In genomic region chr16:30567160-30567990, GRCh38 we compare ENCODE assay signal across 1 cellular context.
TF ChIP-seq lines count a peak whose summit lies in the region.

No MANE protein-coding gene starts in this region.

TF ChIP-seq in HepG2, 621 proteins besides CTCF, POLR2A, EP300 and RAD21 (continued from another document):
- TF ChIP-seq SMYD3 (CRISPR knock-in tag; IDR thresholded peaks at IDR 0.05): no peak
- no peak for TF ChIP-seq THAP11 (CRISPR knock-in tag; IDR thresholded peaks at IDR 0.05)
- peak; percentile 0; the same call in 1 of the 2 replicates for TF ChIP-seq CEBPB (IDR thresholded peaks at IDR 0.05; ENCODE audit: borderline replicate concordance, low read depth, low read length)
- TF ChIP-seq DNMT3B (CRISPR knock-in tag; conservative IDR thresholded peaks at IDR 0.05): no peak
- no peak for TF ChIP-seq SRSF4 (IDR thresholded peaks at IDR 0.05; ENCODE audit: low read depth, low read length, poor library complexity, severe bottlenecking)
- no peak for TF ChIP-seq XRCC5 (optimal IDR thresholded peaks at IDR 0.05; ENCODE audit: low read length)
- no peak for TF ChIP-seq NR2F6 (IDR thresholded peaks at IDR 0.05)
- 0 out of 2 replicates have a peak, but pooled peaks have one; percentile 22 for TF ChIP-seq NR2F6 (CRISPR knock-in tag; IDR thresholded peaks at IDR 0.05)
- TF ChIP-seq POGZ (CRISPR knock-in tag; IDR thresholded peaks at IDR 0.05): no peak
- TF ChIP-seq PITX1 (CRISPR knock-in tag; IDR thresholded peaks at IDR 0.05): no peak
- TF ChIP-seq ZNF891 (CRISPR knock-in tag; IDR thresholded peaks at IDR 0.05): no peak
- TF ChIP-seq ZNF18 (CRISPR knock-in tag; IDR thresholded peaks at IDR 0.05; ENCODE audit: insufficient replicate concordance): no peak
- no peak for TF ChIP-seq ZNF879 (CRISPR knock-in tag; IDR thresholded peaks at IDR 0.05)
- no peak for TF ChIP-seq KMT2B (CRISPR knock-in tag; IDR thresholded peaks at IDR 0.05)
- no peak for TF ChIP-seq ZNF567 (CRISPR knock-in tag; IDR thresholded peaks at IDR 0.05; ENCODE audit: borderline replicate concordance)
- no peak for TF ChIP-seq ZNF713 (CRISPR knock-in tag; IDR thresholded peaks at IDR 0.05)
- no peak for TF ChIP-seq SALL1 (CRISPR knock-in tag; IDR thresholded peaks at IDR 0.05)
- no peak for TF ChIP-seq MED8 (CRISPR knock-in tag; IDR thresholded peaks at IDR 0.05; ENCODE audit: insufficient replicate concordance)
- TF ChIP-seq KDM4B (CRISPR knock-in tag; IDR thresholded peaks at IDR 0.05): no peak
- no peak for TF ChIP-seq YEATS4 (CRISPR knock-in tag; IDR thresholded peaks at IDR 0.05; ENCODE audit: borderline replicate concordance)
- no peak for TF ChIP-seq ZNF230 (CRISPR knock-in tag; IDR thresholded peaks at IDR 0.05)
- TF ChIP-seq KAT7 (CRISPR knock-in tag; IDR thresholded peaks at IDR 0.05; ENCODE audit: borderline replicate concordance): no peak
- TF ChIP-seq HHEX (CRISPR knock-in tag; IDR thresholded peaks at IDR 0.05): no peak
- TF ChIP-seq ZFP41 (CRISPR knock-in tag; IDR thresholded peaks at IDR 0.05; ENCODE audit: borderline replicate concordance): no peak
- TF ChIP-seq GLI4 (CRISPR knock-in tag; IDR thresholded peaks at IDR 0.05; ENCODE audit: borderline replicate concordance): no peak
- TF ChIP-seq ZNF589 (CRISPR knock-in tag; conservative IDR thresholded peaks at IDR 0.05): no peak
- TF ChIP-seq ATF7-NPFF (CRISPR knock-in tag; IDR thresholded peaks at IDR 0.05; ENCODE audit: low read depth): no peak
- no peak for TF ChIP-seq SOX5 (CRISPR knock-in tag; IDR thresholded peaks at IDR 0.05; ENCODE audit: borderline replicate concordance)
- peak; percentile 88; the same call in 1 of the 2 replicates for TF ChIP-seq ZNF460 (CRISPR knock-in tag; IDR thresholded peaks at IDR 0.05; ENCODE audit: borderline replicate concordance)
- TF ChIP-seq SNAPC2 (CRISPR knock-in tag; IDR thresholded peaks at IDR 0.05): no peak
- no peak for TF ChIP-seq MYC (CRISPR knock-in tag; IDR thresholded peaks at IDR 0.05; ENCODE audit: borderline replicate concordance)
